Comparison of ENCODE assay signal across 10 cellular contexts in the genomic region with DNA sequence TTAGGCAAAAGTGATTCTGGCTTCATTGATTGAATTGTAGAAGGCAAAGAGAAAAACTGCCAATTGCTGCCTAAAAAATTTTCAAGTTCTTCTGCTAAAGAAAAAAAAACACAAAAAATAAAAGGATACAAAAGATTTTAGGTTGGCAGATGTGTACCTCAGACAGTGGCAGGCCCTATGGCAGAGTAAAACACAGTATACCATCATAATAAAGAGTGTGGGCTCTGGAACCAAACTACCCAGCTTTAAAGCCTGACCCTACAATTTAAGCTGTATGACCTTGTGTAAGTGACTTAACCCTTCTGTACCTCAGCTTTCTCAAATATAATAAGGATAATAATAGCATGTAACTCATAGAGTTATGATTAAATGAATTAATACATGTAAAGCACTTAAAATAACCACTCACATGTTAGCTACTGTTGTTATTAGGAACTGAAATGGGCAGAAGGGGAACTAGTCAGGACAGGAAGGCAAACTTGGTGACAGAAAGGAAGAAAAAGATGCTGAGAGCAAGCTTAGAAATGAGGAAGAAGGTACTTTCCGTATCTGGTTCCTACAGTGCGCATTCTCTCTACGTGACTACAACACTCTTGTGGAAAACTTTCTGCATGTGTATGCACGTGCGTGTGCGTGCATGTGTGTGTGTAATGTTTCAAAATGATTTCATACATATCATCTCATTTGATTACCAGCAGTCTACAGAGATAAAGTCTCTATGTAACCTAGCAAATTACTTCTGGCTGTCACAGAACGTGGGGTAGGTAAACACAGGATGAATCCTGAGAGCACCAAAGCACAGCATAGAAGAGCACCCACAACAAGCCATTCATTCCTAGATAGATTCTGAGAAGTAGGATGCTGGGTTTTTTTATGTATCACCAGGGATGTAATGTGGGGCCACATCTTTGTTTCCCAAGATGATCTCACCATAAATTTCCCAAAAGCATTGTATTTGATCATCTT. TPM values are rescaled to one million over a fixed set of nuclear protein-coding genes. Genes with fewer than 3 reads are reported as not detected.
A peak's percentile ranks its signal among the peaks of the same experiment; 100 is the strongest.
DNase-seq lines count a peak whose midpoint lies in the region; ATAC-seq and TF ChIP-seq lines count a peak whose summit lies in the region.
"Had no signal": no experiment of that assay in that cellular context is flagged by ENCODE, and none has a peak within 500 bp of the region (broad histone marks: within the 10 kb centered on the region; RNA-seq: fewer than 3 reads in every experiment).

No MANE protein-coding gene starts in this region.

- 79 to 88% methylated on average over 7 of the region's 7 CpGs for WGBS in thyroid gland, 2 donors

- ATAC-seq in GM18498 (IDR thresholded peaks at IDR 0.05; ENCODE audit: unreplicated experiment) = peak; percentile 92
- ATAC-seq in GM21526 (IDR thresholded peaks at IDR 0.05; ENCODE audit: low FRiP score, unreplicated experiment) = peak; percentile 90
- ATAC-seq in HG03469 (IDR thresholded peaks at IDR 0.05; ENCODE audit: unreplicated experiment) = peak; percentile 94
- peak; percentile 57 for ATAC-seq in esophagus mucosa

- DNase-seq in thyroid gland = no peak
- DNase-seq in kidney glomerular epithelial cell (lab: John Stamatoyannopoulos, UW) = no peak
- no peak for DNase-seq in cortex of kidney (lab: John Stamatoyannopoulos, UW)
- no peak for DNase-seq in COR-L47 (lab: John Stamatoyannopoulos, UW)

- H3K4me1 ChIP-seq in thyroid gland = peaks cover 1 to 13% of the 10 kb centered on the region in 2 donors

- no peak for TF ChIP-seq CTCF in thyroid gland (IDR thresholded peaks at IDR 0.05)

- no peaks in the 10 kb centered on the region for H3K9me3 ChIP-seq in thyroid gland
- H3K9me3 ChIP-seq: adrenal gland, Peyer's patch had no signal

- intact Hi-C loops in thyroid gland (cut with DNase I) = no loop called here

- no peaks in the 10 kb centered on the region for H3K27me3 ChIP-seq in thyroid gland
- H3K27me3 ChIP-seq: adrenal gland, Peyer's patch had no signal

- no peak for TF ChIP-seq POLR2A in thyroid gland (IDR thresholded peaks at IDR 0.05)

- H3K27ac ChIP-seq in thyroid gland = no peak overlapping the region

- no peaks in the 10 kb centered on the region for H3K36me3 ChIP-seq in thyroid gland
- H3K36me3 ChIP-seq: adrenal gland, Peyer's patch had no signal

- no peak overlapping the region for H3K4me3 ChIP-seq in thyroid gland (replicated peaks in 1 of 3)
- H3K4me3 ChIP-seq: adrenal gland had no signal

RNA-seq across cellular contexts. Expression of gene GATM, which starts 13.7 kb away (rescaled TPM):
- total RNA-seq in esophagus mucosa = 11.3 TPM
- 10 to 100 TPM; 20.6 to 62.3 (median 51.0) TPM for total RNA-seq in thyroid gland
